ENCODE assay signal across 21 cellular contexts in genomic region chr10:10811562-10811961, GRCh38.
"Had no signal": no experiment of that assay in that cellular context is flagged by ENCODE, and none has a peak within 500 bp of the region (broad histone marks: within the 10 kb centered on the region; RNA-seq: fewer than 3 reads in every experiment).

No MANE protein-coding gene starts in this region.

- H3K4me2 ChIP-seq: KMS-11 had no signal

- ATAC-seq: K562 had no signal

- DNase-seq: Kasumi-1, MM.1S, NCI-H1092 treated with DMSO at 0.1 percent for 48 hours, NCI-H1436, NCI-H187, NCI-H2029, NCI-H2081 treated with DMSO at 0.1 percent for 48 hours, NCI-H2171 treated with DMSO at 0.1 percent for 48 hours, NCI-H345, NCI-H446 treated with DMSO at 0.1 percent for 48 hours, NCI-H510A treated with DMSO at 0.1 percent for 48 hours, NCI-H526 treated with DMSO at 0.1 percent for 48 hours, NCI-H748 treated with DMSO at 0.1 percent for 48 hours, Right ventricle myocardium superior, RPMI8226, SIG-M5 had no signal

- H3K36me3 ChIP-seq: SJSA1 had no signal

- H3K27ac ChIP-seq: KMS-11, SJSA1, SK-N-MC had no signal

- H3K9ac ChIP-seq: KMS-11 had no signal

- H3K4me3 ChIP-seq: K562, SJSA1, SK-N-MC had no signal

- H3K27me3 ChIP-seq: SJSA1 had no signal

- FAIRE-seq: K562, RCC 7860 had no signal

- H3K9me3 ChIP-seq: SJSA1 had no signal
